In the genomic region with DNA sequence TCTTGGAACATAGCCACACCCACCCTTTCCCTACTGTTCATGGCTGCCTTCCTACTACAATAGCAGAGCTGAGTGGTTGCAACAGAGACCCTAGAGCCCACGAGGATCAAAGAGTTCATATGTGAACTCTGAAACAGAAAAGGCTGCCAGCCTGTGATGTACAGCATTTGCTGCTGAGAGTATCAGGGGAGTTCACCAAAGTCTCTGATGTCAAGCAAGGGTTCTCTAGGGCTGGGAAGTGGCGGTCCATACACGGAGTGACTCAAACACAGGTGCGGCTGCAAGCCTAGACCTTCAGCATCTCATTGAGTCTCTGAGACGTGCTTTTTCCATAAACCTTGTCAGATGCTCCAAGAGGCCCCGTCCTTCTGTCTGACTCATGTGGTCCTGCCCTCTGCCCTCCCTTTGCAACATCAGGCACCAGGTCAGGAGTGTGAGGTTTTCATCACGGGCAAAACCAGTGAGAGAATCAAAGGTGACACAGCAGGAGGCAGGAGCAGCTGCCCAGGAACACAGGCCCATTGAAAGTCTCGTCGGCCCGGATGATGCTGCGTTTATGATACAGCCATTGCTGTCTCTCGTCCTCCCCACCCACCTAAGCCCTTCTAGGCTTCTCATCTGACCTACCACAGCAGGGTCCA, we compare ENCODE assay signal across 1 cellular context.
A peak's percentile ranks its signal among the peaks of the same experiment; 100 is the strongest.
TF ChIP-seq lines count a peak whose summit lies in the region.

No MANE protein-coding gene starts in this region.

TF ChIP-seq in K562, 482 proteins besides CTCF, POLR2A, EP300 and RAD21 (continued from another document and continues in another):
- TF ChIP-seq, protein P1, sequence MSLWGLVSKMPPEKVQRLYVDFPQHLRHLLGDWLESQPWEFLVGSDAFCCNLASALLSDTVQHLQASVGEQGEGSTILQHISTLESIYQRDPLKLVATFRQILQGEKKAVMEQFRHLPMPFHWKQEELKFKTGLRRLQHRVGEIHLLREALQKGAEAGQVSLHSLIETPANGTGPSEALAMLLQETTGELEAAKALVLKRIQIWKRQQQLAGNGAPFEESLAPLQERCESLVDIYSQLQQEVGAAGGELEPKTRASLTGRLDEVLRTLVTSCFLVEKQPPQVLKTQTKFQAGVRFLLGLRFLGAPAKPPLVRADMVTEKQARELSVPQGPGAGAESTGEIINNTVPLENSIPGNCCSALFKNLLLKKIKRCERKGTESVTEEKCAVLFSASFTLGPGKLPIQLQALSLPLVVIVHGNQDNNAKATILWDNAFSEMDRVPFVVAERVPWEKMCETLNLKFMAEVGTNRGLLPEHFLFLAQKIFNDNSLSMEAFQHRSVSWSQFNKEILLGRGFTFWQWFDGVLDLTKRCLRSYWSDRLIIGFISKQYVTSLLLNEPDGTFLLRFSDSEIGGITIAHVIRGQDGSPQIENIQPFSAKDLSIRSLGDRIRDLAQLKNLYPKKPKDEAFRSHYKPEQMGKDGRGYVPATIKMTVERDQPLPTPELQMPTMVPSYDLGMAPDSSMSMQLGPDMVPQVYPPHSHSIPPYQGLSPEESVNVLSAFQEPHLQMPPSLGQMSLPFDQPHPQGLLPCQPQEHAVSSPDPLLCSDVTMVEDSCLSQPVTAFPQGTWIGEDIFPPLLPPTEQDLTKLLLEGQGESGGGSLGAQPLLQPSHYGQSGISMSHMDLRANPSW (CRISPR knock-in tag; IDR thresholded peaks at IDR 0.05) = no peak
- TF ChIP-seq RNF2 (IDR thresholded peaks at IDR 0.05) = no peak
- TF ChIP-seq KDM2B (CRISPR knock-in tag; IDR thresholded peaks at IDR 0.05) = no peak
- TF ChIP-seq, protein P2, sequence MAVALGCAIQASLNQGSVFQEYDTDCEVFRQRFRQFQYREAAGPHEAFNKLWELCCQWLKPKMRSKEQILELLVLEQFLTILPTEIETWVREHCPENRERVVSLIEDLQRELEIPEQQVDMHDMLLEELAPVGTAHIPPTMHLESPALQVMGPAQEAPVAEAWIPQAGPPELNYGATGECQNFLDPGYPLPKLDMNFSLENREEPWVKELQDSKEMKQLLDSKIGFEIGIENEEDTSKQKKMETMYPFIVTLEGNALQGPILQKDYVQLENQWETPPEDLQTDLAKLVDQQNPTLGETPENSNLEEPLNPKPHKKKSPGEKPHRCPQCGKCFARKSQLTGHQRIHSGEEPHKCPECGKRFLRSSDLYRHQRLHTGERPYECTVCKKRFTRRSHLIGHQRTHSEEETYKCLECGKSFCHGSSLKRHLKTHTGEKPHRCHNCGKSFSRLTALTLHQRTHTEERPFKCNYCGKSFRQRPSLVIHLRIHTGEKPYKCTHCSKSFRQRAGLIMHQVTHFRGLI (CRISPR knock-in tag; IDR thresholded peaks at IDR 0.05) = no peak
- no peak for TF ChIP-seq PTTG1 (tag; IDR thresholded peaks at IDR 0.05; ENCODE audit: low read depth)
- TF ChIP-seq, protein P3, sequence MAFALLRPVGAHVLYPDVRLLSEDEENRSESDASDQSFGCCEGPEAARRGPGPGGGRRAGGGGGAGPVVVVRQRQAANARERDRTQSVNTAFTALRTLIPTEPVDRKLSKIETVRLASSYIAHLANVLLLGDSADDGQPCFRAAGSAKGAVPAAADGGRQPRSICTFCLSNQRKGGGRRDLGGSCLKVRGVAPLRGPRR (CRISPR knock-in tag; IDR thresholded peaks at IDR 0.05) = no peak
- TF ChIP-seq, protein P4, sequence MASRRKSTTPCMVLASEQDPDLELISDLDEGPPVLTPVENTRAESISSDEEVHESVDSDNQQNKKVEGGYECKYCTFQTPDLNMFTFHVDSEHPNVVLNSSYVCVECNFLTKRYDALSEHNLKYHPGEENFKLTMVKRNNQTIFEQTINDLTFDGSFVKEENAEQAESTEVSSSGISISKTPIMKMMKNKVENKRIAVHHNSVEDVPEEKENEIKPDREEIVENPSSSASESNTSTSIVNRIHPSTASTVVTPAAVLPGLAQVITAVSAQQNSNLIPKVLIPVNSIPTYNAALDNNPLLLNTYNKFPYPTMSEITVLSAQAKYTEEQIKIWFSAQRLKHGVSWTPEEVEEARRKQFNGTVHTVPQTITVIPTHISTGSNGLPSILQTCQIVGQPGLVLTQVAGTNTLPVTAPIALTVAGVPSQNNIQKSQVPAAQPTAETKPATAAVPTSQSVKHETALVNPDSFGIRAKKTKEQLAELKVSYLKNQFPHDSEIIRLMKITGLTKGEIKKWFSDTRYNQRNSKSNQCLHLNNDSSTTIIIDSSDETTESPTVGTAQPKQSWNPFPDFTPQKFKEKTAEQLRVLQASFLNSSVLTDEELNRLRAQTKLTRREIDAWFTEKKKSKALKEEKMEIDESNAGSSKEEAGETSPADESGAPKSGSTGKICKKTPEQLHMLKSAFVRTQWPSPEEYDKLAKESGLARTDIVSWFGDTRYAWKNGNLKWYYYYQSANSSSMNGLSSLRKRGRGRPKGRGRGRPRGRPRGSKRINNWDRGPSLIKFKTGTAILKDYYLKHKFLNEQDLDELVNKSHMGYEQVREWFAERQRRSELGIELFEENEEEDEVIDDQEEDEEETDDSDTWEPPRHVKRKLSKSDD (conservative IDR thresholded peaks at IDR 0.05; ENCODE audit: low read length) = no peak
- no peak for TF ChIP-seq TAF7 (tag; IDR thresholded peaks at IDR 0.05)
- TF ChIP-seq ZNF551 (CRISPR knock-in tag; IDR thresholded peaks at IDR 0.05) = no peak
- no peak for TF ChIP-seq ZC3H4 (CRISPR knock-in tag; IDR thresholded peaks at IDR 0.05; ENCODE audit: borderline replicate concordance)
- peak; percentile 39 for TF ChIP-seq CBFA2T2 (conservative IDR thresholded peaks at IDR 0.05)
- TF ChIP-seq C11orf30 (IDR thresholded peaks at IDR 0.05; ENCODE audit: low read depth) = no peak
- TF ChIP-seq RBM14 (IDR thresholded peaks at IDR 0.05; ENCODE audit: borderline replicate concordance, insufficient read depth, low read depth, low read length) = no peak
- TF ChIP-seq SOX6 (IDR thresholded peaks at IDR 0.05) = no peak
- TF ChIP-seq ZNF76 (CRISPR knock-in tag; IDR thresholded peaks at IDR 0.05; ENCODE audit: borderline replicate concordance) = no peak
- no peak for TF ChIP-seq DACH1 (IDR thresholded peaks at IDR 0.05; ENCODE audit: partially characterized antibody)
- TF ChIP-seq, protein P5, sequence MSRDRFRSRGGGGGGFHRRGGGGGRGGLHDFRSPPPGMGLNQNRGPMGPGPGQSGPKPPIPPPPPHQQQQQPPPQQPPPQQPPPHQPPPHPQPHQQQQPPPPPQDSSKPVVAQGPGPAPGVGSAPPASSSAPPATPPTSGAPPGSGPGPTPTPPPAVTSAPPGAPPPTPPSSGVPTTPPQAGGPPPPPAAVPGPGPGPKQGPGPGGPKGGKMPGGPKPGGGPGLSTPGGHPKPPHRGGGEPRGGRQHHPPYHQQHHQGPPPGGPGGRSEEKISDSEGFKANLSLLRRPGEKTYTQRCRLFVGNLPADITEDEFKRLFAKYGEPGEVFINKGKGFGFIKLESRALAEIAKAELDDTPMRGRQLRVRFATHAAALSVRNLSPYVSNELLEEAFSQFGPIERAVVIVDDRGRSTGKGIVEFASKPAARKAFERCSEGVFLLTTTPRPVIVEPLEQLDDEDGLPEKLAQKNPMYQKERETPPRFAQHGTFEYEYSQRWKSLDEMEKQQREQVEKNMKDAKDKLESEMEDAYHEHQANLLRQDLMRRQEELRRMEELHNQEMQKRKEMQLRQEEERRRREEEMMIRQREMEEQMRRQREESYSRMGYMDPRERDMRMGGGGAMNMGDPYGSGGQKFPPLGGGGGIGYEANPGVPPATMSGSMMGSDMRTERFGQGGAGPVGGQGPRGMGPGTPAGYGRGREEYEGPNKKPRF (IDR thresholded peaks at IDR 0.05; ENCODE audit: low read depth, low read length) = no peak
- no peak; the same call in 1 of the 2 replicates for TF ChIP-seq BACH1 (tag; IDR thresholded peaks at IDR 0.05)
- no peak for TF ChIP-seq SMARCB1 (IDR thresholded peaks at IDR 0.05; ENCODE audit: insufficient read length, low read depth)
- no peak for TF ChIP-seq RFX5 (IDR thresholded peaks at IDR 0.05; ENCODE audit: low read depth, low read length)
- TF ChIP-seq, protein P6, sequence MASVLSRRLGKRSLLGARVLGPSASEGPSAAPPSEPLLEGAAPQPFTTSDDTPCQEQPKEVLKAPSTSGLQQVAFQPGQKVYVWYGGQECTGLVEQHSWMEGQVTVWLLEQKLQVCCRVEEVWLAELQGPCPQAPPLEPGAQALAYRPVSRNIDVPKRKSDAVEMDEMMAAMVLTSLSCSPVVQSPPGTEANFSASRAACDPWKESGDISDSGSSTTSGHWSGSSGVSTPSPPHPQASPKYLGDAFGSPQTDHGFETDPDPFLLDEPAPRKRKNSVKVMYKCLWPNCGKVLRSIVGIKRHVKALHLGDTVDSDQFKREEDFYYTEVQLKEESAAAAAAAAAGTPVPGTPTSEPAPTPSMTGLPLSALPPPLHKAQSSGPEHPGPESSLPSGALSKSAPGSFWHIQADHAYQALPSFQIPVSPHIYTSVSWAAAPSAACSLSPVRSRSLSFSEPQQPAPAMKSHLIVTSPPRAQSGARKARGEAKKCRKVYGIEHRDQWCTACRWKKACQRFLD (CRISPR knock-in tag; IDR thresholded peaks at IDR 0.05) = no peak
- TF ChIP-seq, protein P7, sequence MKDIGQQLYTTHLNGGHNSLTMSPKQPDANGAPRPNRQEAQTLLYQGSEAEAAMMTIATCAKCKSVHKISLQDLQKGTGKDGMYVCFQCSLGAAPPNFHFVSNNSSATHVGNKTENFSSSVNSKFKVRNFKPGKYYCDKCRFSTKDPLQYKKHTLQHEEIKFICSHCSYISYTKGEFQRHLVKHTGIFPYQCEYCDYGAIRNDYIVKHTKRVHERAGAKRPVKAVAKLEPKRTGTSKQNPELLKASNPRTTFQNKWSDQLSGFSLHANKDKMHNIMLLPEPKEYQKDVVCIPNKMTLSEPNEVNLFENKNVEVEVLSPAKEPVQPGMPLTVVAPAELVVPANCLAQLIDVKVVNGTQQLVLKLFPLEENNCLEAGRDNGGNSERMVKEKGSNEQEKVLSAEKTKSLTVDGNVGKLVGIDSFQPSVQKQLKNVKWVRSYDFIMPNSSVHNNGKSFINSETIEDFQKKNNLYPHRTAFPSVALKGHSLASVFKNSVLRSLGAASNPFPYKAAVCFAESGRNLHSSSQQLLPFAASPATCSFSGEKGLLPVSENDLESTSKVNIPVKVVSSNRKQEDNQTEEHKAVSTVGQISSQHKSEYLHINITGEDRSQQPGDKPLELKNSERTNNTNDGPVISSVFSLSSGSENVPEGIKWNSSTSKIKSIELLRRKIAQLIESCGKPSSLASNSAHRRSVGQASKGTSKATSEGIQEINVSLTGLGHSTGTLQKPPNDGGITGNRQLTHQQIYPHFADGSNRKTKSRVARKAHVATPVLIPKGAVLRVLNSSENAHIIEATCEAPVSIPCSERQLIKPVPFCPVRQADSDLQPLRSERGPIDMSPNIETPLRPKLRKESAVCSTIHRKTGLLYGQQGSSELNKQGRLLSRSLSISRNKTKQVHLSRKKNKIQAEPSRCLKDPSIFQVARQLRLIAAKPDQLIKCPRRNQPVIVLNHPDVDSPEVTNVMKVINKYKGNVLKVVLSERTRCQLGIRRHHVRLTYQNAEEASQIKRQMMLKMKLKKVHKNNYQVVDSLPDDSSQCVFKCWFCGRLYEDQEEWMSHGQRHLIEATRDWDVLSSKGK (CRISPR knock-in tag; IDR thresholded peaks at IDR 0.05) = no peak
- TF ChIP-seq, protein P8, sequence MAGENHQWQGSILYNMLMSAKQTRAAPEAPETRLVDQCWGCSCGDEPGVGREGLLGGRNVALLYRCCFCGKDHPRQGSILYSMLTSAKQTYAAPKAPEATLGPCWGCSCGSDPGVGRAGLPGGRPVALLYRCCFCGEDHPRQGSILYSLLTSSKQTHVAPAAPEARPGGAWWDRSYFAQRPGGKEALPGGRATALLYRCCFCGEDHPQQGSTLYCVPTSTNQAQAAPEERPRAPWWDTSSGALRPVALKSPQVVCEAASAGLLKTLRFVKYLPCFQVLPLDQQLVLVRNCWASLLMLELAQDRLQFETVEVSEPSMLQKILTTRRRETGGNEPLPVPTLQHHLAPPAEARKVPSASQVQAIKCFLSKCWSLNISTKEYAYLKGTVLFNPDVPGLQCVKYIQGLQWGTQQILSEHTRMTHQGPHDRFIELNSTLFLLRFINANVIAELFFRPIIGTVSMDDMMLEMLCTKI (IDR thresholded peaks at IDR 0.05; ENCODE audit: partially characterized antibody) = no peak
- TF ChIP-seq E2F3 (CRISPR knock-in tag; IDR thresholded peaks at IDR 0.05) = no peak
- no peak for TF ChIP-seq ZNF644 (tag; IDR thresholded peaks at IDR 0.05; ENCODE audit: low read depth)
- TF ChIP-seq, protein P9, sequence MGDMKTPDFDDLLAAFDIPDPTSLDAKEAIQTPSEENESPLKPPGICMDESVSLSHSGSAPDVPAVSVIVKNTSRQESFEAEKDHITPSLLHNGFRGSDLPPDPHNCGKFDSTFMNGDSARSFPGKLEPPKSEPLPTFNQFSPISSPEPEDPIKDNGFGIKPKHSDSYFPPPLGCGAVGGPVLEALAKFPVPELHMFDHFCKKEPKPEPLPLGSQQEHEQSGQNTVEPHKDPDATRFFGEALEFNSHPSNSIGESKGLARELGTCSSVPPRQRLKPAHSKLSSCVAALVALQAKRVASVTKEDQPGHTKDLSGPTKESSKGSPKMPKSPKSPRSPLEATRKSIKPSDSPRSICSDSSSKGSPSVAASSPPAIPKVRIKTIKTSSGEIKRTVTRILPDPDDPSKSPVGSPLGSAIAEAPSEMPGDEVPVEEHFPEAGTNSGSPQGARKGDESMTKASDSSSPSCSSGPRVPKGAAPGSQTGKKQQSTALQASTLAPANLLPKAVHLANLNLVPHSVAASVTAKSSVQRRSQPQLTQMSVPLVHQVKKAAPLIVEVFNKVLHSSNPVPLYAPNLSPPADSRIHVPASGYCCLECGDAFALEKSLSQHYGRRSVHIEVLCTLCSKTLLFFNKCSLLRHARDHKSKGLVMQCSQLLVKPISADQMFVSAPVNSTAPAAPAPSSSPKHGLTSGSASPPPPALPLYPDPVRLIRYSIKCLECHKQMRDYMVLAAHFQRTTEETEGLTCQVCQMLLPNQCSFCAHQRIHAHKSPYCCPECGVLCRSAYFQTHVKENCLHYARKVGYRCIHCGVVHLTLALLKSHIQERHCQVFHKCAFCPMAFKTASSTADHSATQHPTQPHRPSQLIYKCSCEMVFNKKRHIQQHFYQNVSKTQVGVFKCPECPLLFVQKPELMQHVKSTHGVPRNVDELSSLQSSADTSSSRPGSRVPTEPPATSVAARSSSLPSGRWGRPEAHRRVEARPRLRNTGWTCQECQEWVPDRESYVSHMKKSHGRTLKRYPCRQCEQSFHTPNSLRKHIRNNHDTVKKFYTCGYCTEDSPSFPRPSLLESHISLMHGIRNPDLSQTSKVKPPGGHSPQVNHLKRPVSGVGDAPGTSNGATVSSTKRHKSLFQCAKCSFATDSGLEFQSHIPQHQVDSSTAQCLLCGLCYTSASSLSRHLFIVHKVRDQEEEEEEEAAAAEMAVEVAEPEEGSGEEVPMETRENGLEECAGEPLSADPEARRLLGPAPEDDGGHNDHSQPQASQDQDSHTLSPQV (IDR thresholded peaks at IDR 0.05) = no peak
- peak; percentile 3; the same call in 1 of the 2 replicates for TF ChIP-seq CREM (IDR thresholded peaks at IDR 0.05; ENCODE audit: low read depth)
- peak; percentile 53; the same call in 1 of the 2 replicates for TF ChIP-seq SP1 (CRISPR knock-in tag; IDR thresholded peaks at IDR 0.05)
- no peak for TF ChIP-seq HDAC3 (IDR thresholded peaks at IDR 0.05; ENCODE audit: borderline replicate concordance, partially characterized antibody)
- no peak for TF ChIP-seq KHSRP (IDR thresholded peaks at IDR 0.05)
- TF ChIP-seq SMARCE1 (IDR thresholded peaks at IDR 0.05) = 0 out of 2 replicates have a peak, but pooled peaks have one; percentile 1
- TF ChIP-seq ZNF165 (CRISPR knock-in tag; IDR thresholded peaks at IDR 0.05; ENCODE audit: borderline replicate concordance) = no peak
- no peak for TF ChIP-seq FUS (optimal IDR thresholded peaks at IDR 0.05; ENCODE audit: low read depth, low read length)
- no peak for TF ChIP-seq ZBTB7A (IDR thresholded peaks at IDR 0.05; ENCODE audit: borderline replicate concordance, control insufficient read depth, low read depth, low read length)
- TF ChIP-seq ZZZ3 (IDR thresholded peaks at IDR 0.05) = no peak
